1 cellular context compared by ENCODE assay signal in genomic region chr2:73956211-73956865, GRCh38.
TF ChIP-seq lines count a peak whose summit lies in the region.

No MANE protein-coding gene starts in this region.

TF ChIP-seq in HCT116, 20 proteins besides CTCF, POLR2A, EP300 and RAD21 (continued from another document):
- TF ChIP-seq, protein P1, sequence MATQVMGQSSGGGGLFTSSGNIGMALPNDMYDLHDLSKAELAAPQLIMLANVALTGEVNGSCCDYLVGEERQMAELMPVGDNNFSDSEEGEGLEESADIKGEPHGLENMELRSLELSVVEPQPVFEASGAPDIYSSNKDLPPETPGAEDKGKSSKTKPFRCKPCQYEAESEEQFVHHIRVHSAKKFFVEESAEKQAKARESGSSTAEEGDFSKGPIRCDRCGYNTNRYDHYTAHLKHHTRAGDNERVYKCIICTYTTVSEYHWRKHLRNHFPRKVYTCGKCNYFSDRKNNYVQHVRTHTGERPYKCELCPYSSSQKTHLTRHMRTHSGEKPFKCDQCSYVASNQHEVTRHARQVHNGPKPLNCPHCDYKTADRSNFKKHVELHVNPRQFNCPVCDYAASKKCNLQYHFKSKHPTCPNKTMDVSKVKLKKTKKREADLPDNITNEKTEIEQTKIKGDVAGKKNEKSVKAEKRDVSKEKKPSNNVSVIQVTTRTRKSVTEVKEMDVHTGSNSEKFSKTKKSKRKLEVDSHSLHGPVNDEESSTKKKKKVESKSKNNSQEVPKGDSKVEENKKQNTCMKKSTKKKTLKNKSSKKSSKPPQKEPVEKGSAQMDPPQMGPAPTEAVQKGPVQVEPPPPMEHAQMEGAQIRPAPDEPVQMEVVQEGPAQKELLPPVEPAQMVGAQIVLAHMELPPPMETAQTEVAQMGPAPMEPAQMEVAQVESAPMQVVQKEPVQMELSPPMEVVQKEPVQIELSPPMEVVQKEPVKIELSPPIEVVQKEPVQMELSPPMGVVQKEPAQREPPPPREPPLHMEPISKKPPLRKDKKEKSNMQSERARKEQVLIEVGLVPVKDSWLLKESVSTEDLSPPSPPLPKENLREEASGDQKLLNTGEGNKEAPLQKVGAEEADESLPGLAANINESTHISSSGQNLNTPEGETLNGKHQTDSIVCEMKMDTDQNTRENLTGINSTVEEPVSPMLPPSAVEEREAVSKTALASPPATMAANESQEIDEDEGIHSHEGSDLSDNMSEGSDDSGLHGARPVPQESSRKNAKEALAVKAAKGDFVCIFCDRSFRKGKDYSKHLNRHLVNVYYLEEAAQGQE (IDR thresholded peaks at IDR 0.05; ENCODE audit: low read depth) = no peak
- TF ChIP-seq CEBPB (IDR thresholded peaks at IDR 0.05; ENCODE audit: low read depth) (no peak), EZH2 (IDR thresholded peaks at IDR 0.05) (no peak)
